ENCODE assay signal across 19 cellular contexts in the genomic region with DNA sequence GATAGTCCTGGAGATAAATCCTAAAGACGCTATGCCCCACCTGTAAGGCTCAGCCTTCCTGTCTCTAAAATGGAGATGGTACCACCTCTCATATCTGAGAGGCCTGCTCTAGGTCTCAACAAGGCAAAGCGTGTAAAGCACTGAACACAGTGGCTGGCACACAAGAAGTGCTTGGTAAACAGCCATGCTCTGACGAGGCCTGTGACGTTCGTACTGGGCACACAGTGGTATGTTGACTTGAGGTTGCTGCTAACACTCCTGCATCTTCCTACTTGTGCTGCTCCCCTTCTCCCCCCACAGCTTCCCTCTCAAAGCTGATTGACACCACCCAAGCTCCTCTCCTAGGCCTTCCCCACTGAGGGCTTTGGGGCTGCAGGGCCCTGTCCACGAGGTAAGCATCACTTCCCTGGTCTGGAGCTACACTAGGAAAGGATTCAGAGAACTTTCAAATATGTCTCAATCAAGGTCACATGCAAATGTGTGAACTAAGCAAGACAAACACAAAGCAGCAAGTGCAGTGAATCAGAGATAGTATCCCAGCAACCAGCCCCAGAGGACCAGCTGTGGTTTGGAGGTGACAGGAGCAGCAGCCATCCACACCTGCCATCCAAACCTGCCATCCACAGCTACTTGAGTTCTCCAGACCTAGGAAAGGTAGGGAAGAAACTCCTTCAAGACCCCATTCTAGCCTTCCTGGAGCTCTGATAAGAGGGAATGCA.
A peak's percentile ranks its signal among the peaks of the same experiment; 100 is the strongest.
DNase-seq lines count a peak whose midpoint lies in the region; ATAC-seq, FAIRE-seq and TF ChIP-seq lines count a peak whose summit lies in the region.
"Had no signal": no experiment of that assay in that cellular context is flagged by ENCODE, and none has a peak within 500 bp of the region (broad histone marks: within the 10 kb centered on the region; RNA-seq: fewer than 3 reads in every experiment).

No MANE protein-coding gene starts in this region.

- peak; percentile 58 for ATAC-seq in GM18511 (IDR thresholded peaks at IDR 0.05; ENCODE audit: unreplicated experiment)
- ATAC-seq in body of pancreas = peak; percentile 35
- peak in 3 of 4 donors; percentile 49 to 77 (median 76) for ATAC-seq in pancreas
- no peak for ATAC-seq in omental fat pad (ENCODE audit: low FRiP score)
- ATAC-seq: right lobe of liver had no signal

- no peak for FAIRE-seq in pancreas (lab: Jason Lieb, UNC)
- FAIRE-seq: TTC549 had no signal

- H3K9ac ChIP-seq in Karpas-422 (ENCODE audit: low read length) = peak overlapping the region; percentile 39

- H3K27me3 ChIP-seq in Karpas-422 (ENCODE audit: low read length) (no peaks in the 10 kb centered on the region), body of pancreas (no peaks in the 10 kb centered on the region), pancreas (no peaks in the 10 kb centered on the region), suprapubic skin (no peaks in the 10 kb centered on the region)
- H3K27me3 ChIP-seq: right lobe of liver had no signal

- H3K9me3 ChIP-seq in Karpas-422 (ENCODE audit: low read length) (no peaks in the 10 kb centered on the region), body of pancreas (no peaks in the 10 kb centered on the region), pancreas (no peaks in the 10 kb centered on the region), suprapubic skin (no peaks in the 10 kb centered on the region)
- H3K9me3 ChIP-seq: HAP-1, right lobe of liver, thoracic aorta had no signal

- peaks cover 18% of the 10 kb centered on the region for H3K4me1 Mint-ChIP-seq in glutamatergic neuron (ENCODE audit: low read depth, unreplicated experiment)
- H3K4me1 Mint-ChIP-seq: activated naive CD8-positive, alpha-beta T cell treated with anti-CD3 and anti-CD28 coated beads for 36 hours had no signal

- H4K20me1 ChIP-seq in Karpas-422 (ENCODE audit: insufficient read depth, low read depth, low read length) = no peaks in the 10 kb centered on the region; the same call in 1 of the 2 replicates

- H3K36me3 ChIP-seq in Karpas-422 (ENCODE audit: insufficient read depth, low read length) (peaks cover 18% of the 10 kb centered on the region; the same call in 1 of the 2 replicates), body of pancreas (replicated peaks in 1 of 2; ENCODE audit: insufficient read depth in 1 of 2, low read depth in 2 of 2) (no peaks in the 10 kb centered on the region), pancreas (no peaks in the 10 kb centered on the region), suprapubic skin (no peaks in the 10 kb centered on the region)
- H3K36me3 ChIP-seq: HAP-1, right lobe of liver, thoracic aorta had no signal

- H3K27ac Mint-ChIP-seq in glutamatergic neuron (ENCODE audit: unreplicated experiment) = no peak overlapping the region
- H3K27ac Mint-ChIP-seq: activated naive CD8-positive, alpha-beta T cell treated with anti-CD3 and anti-CD28 coated beads for 36 hours; activated T-cell treated with anti-CD3 and anti-CD28 coated beads, Interleukin-2, amount 50 U/mL, for 24 hours had no signal

- TF ChIP-seq POLR2A in body of pancreas (IDR thresholded peaks at IDR 0.05) (no peak), suprapubic skin (IDR thresholded peaks at IDR 0.05) (no peak)

- TF ChIP-seq CTCF in body of pancreas (IDR thresholded peaks at IDR 0.05) (no peak), pancreas (IDR thresholded peaks at IDR 0.05) (no peak), suprapubic skin (IDR thresholded peaks at IDR 0.05) (no peak), omental fat pad (IDR thresholded peaks at IDR 0.05) (no peak), glutamatergic neuron (IDR thresholded peaks at IDR 0.05; ENCODE audit: partially characterized antibody, unreplicated experiment) (no peak)

- no peaks in the 10 kb centered on the region for H3K9me2 ChIP-seq in Karpas-422 (replicated peaks; ENCODE audit: insufficient read depth, low read length)

- H3K27me3 Mint-ChIP-seq in glutamatergic neuron (ENCODE audit: unreplicated experiment) = peaks cover 4% of the 10 kb centered on the region

- no peak overlapping the region for H3K4me3 Mint-ChIP-seq in glutamatergic neuron (ENCODE audit: unreplicated experiment)
- H3K4me3 Mint-ChIP-seq: activated naive CD8-positive, alpha-beta T cell treated with anti-CD3 and anti-CD28 coated beads for 36 hours; activated T-cell treated with anti-CD3 and anti-CD28 coated beads, Interleukin-2, amount 50 U/mL, for 24 hours had no signal

- WGBS in body of pancreas, 2 donors = 75 to 77% methylated on average over 5 to 6 of the region's 6 CpGs
- 82 to 86% methylated on average over 6 of the region's 6 CpGs for WGBS in pancreas, 2 donors
- WGBS in suprapubic skin = 92% methylated on average over 6 of the region's 6 CpGs

- H3K4me3 ChIP-seq in Karpas-422 (ENCODE audit: low read length) (peak overlapping the region; percentile 42), body of pancreas (no peak overlapping the region), pancreas (no peak overlapping the region), suprapubic skin (no peak overlapping the region)
- H3K4me3 ChIP-seq: HAP-1, right lobe of liver, thoracic aorta had no signal

- no peak overlapping the region for H2AFZ ChIP-seq in Karpas-422 (ENCODE audit: low read length)

- TF ChIP-seq EP300 in suprapubic skin (IDR thresholded peaks at IDR 0.05) = no peak

- peaks cover 87% of the 10 kb centered on the region for H3K4me1 ChIP-seq in Karpas-422 (ENCODE audit: low read length)
- peaks cover under 1% of the 10 kb centered on the region for H3K4me1 ChIP-seq in body of pancreas
- no peaks in the 10 kb centered on the region for H3K4me1 ChIP-seq in pancreas
- peaks cover under 1% of the 10 kb centered on the region for H3K4me1 ChIP-seq in suprapubic skin
- H3K4me1 ChIP-seq: HAP-1, right lobe of liver had no signal

- H3K9me3 Mint-ChIP-seq in glutamatergic neuron (ENCODE audit: unreplicated experiment) = peaks cover 2% of the 10 kb centered on the region
- H3K9me3 Mint-ChIP-seq: activated naive CD8-positive, alpha-beta T cell treated with anti-CD3 and anti-CD28 coated beads for 36 hours; activated T-cell treated with anti-CD3 and anti-CD28 coated beads, Interleukin-2, amount 50 U/mL, for 24 hours had no signal

- H3K79me2 ChIP-seq in Karpas-422 (ENCODE audit: low read length) = peaks cover 89% of the 10 kb centered on the region

- H3K4me2 ChIP-seq in Karpas-422 (ENCODE audit: low read depth, low read length, poor library complexity, severe bottlenecking) = peak overlapping the region; percentile 71

- H3K36me3 Mint-ChIP-seq in glutamatergic neuron (ENCODE audit: unreplicated experiment) = peaks cover 5% of the 10 kb centered on the region
- H3K36me3 Mint-ChIP-seq: activated naive CD8-positive, alpha-beta T cell treated with anti-CD3 and anti-CD28 coated beads for 36 hours had no signal

- H3K27ac ChIP-seq in Karpas-422 (ENCODE audit: low read length) (peak overlapping the region; percentile 91), body of pancreas (no peak overlapping the region), pancreas (no peak overlapping the region), suprapubic skin (no peak overlapping the region)
- H3K27ac ChIP-seq: C4-2B, right lobe of liver, thoracic aorta had no signal

- DNase-seq in Karpas-422 (peak; percentile 93), body of pancreas (peak in 1 of 4 donors; percentile 31), pancreas (no peak), suprapubic skin (ENCODE audit: low spot score in 2 of 2) (no peak), omental fat pad (ENCODE audit: low spot score) (no peak), glutamatergic neuron (no peak)
- DNase-seq: activated CD4-positive, alpha-beta T cell treated with anti-CD3 and anti-CD28 coated beads, Interleukin-2, amount 50 U/mL, for 48 hours; activated naive CD8-positive, alpha-beta T cell treated with anti-CD3 and anti-CD28 coated beads for 36 hours; activated T-cell treated with anti-CD3 and anti-CD28 coated beads, Interleukin-2, amount 50 U/mL, for 24 hours; caudate nucleus; DND-41; NCI-H1092; right lobe of liver; stimulated activated CD4-positive, alpha-beta T cell treated with anti-CD3 and anti-CD28 coated beads, Interleukin-1b, Interleukin-23, amount 100 ng/mL, for 48 hours had no signal

- intact Hi-C loops in body of pancreas (cut with DNase I) = no loop called here
- intact Hi-C loops in pancreas (cut with DNase I) = no loop called here
